1 cellular context compared by ENCODE assay signal in genomic region chr9:114988962-114989599, GRCh38.
TF ChIP-seq lines count a peak whose summit lies in the region.

No MANE protein-coding gene starts in this region.

TF ChIP-seq in GM23338, 12 proteins besides CTCF, POLR2A, EP300 and RAD21 (continued from another document):
- TF ChIP-seq ZNF462 (CRISPR knock-in tag; IDR thresholded peaks at IDR 0.05) (no peak), JUNB (IDR thresholded peaks at IDR 0.05; ENCODE audit: unreplicated experiment) (no peak), POLR2AphosphoS5 (IDR thresholded peaks at IDR 0.05; ENCODE audit: low read depth) (no peak)
